Comparison of ENCODE assay signal across 24 cellular contexts in the genomic region with DNA sequence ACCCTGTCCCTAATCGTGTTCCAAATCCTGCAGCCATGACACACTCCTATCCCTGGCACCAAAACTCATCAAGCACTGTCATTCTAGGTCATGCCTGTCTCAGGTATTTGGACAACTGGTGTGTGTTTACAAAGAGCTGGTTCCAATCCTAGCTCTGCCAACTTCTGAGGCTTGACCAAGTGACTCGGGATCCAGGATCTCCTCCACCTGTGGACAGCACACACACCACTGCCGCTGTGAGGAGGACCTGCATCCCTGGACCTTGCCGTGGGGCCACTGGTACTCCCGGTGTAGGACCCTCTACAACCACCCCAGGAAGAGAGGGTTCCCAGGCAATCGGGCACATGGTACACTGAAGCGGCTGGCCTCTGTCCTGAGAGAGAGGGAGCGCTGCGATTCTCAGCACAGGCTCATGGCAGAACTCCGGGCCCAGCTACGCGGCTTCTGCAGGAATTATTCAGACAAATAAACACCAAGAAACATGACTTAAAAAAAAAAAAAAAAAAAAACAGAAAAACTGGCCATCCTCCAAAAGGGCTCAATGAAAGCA. TPM values are rescaled to one million over a fixed set of nuclear protein-coding genes. Genes with fewer than 3 reads are reported as not detected.
DNase-seq lines count a peak whose midpoint lies in the region; ATAC-seq and TF ChIP-seq lines count a peak whose summit lies in the region.
"Had no signal": no experiment of that assay in that cellular context is flagged by ENCODE, and none has a peak within 500 bp of the region (broad histone marks: within the 10 kb centered on the region; RNA-seq: fewer than 3 reads in every experiment).

No MANE protein-coding gene starts in this region.

- TF ChIP-seq CTCF in Panc1 (IDR thresholded peaks at IDR 0.05), result no peak
- no peak for TF ChIP-seq CTCF in choroid plexus epithelial cell (conservative IDR thresholded peaks at IDR 0.05; ENCODE audit: low read depth, low read length)

- no peaks in the 10 kb centered on the region for H3K36me3 ChIP-seq in Panc1 (ENCODE audit: control insufficient read depth, insufficient read depth, low read length)

- intact Hi-C loops in Panc1 (cut with micrococcal nuclease; ENCODE audit: unreplicated experiment), result no loop called here

- H3K4me1 Mint-ChIP-seq in memory B cell, result peaks cover 27% of the 10 kb centered on the region
- peaks cover 34% of the 10 kb centered on the region for H3K4me1 Mint-ChIP-seq in stimulated activated memory B cell treated with anti-CD40 and anti-IgM and Interleukin-4, amounts not matched to agents 10 μg/mL and 1 μg/mL and 100 μg/mL, for 72 hours

- ATAC-seq in Panc1 (no peak), memory B cell (ENCODE audit: low read depth) (no peak), HG02840 (IDR thresholded peaks at IDR 0.05; ENCODE audit: low FRiP score, unreplicated experiment) (no peak)
- no peak for ATAC-seq in stimulated activated memory B cell treated with anti-CD40 and anti-IgM and Interleukin-4, amounts not matched to agents 10 μg/mL and 1 μg/mL and 100 μg/mL, for 72 hours
- ATAC-seq: left colon; stimulated activated naive CD8-positive, alpha-beta T cell treated with anti-CD3 and anti-CD28 coated beads, Interleukin-15, amount 100 ng/mL, for 72 hours had no signal

- peak overlapping the region; percentile 78 for H3K27ac Mint-ChIP-seq in memory B cell
- peak overlapping the region; percentile 81 for H3K27ac Mint-ChIP-seq in stimulated activated memory B cell treated with anti-CD40 and anti-IgM and Interleukin-4, amounts not matched to agents 10 μg/mL and 1 μg/mL and 100 μg/mL, for 72 hours
- H3K27ac Mint-ChIP-seq: progenitor cell of endocrine pancreas had no signal

- no peaks in the 10 kb centered on the region for H3K27me3 Mint-ChIP-seq in memory B cell
- H3K27me3 Mint-ChIP-seq in stimulated activated memory B cell treated with anti-CD40 and anti-IgM and Interleukin-4, amounts not matched to agents 10 μg/mL and 1 μg/mL and 100 μg/mL, for 72 hours, result no peaks in the 10 kb centered on the region
- H3K27me3 Mint-ChIP-seq: progenitor cell of endocrine pancreas; stimulated activated naive CD8-positive, alpha-beta T cell treated with anti-CD3 and anti-CD28 coated beads, Interleukin-15, amount 100 ng/mL, for 72 hours had no signal

- DNase-seq in Panc1 (ENCODE audit: low read depth, low spot score) (no peak), choroid plexus epithelial cell (ENCODE audit: low read depth) (peak; percentile 66), memory B cell (ENCODE audit: low spot score in 2 of 2) (no peak), germinal center (ENCODE audit: low spot score) (no peak), NCI-H2171 (lab: John Stamatoyannopoulos, UW) (no peak)
- DNase-seq: activated CD4-positive, alpha-beta T cell treated with anti-CD3 and anti-CD28 coated beads, Interleukin-2, amount 50 U/mL, for 1 hour; activated CD8-positive, alpha-beta memory T cell treated with anti-CD3 and anti-CD28 coated beads, Interleukin-2, amount 50 U/mL, for 4 hours; adrenal gland; AML-193; Caco-2; EL; left colon; NCI-H1417; NCI-H526; stimulated activated CD4-positive, alpha-beta T cell treated with anti-CD3 and anti-CD28 coated beads, Interleukin-4, amount 100 ng/mL, for 1 hour; stimulated activated naive CD8-positive, alpha-beta T cell treated with anti-CD3 and anti-CD28 coated beads, Interleukin-15, amount 100 ng/mL, for 72 hours; upper lobe of left lung had no signal

- no peak overlapping the region for H3K27ac ChIP-seq in Panc1 (ENCODE audit: low read length)
- H3K27ac ChIP-seq: cardiac muscle cell had no signal

- CTCF ChIA-PET in Panc1 (lab: Charles Lee), result interaction anchor here (0.7 kb wide), 1 partner anchor 455 kb away, joined by 6 read pairs; no protein-coding TSS in a partner anchor

- POLR2A ChIA-PET in Panc1 (lab: Charles Lee), result no interaction called here

- H3K4me3 Mint-ChIP-seq in memory B cell, result no peak overlapping the region
- H3K4me3 Mint-ChIP-seq in stimulated activated memory B cell treated with anti-CD40 and anti-IgM and Interleukin-4, amounts not matched to agents 10 μg/mL and 1 μg/mL and 100 μg/mL, for 72 hours, result no peak overlapping the region
- H3K4me3 Mint-ChIP-seq: mesothelial cell of epicardium; nephron; stimulated activated naive CD8-positive, alpha-beta T cell treated with anti-CD3 and anti-CD28 coated beads, Interleukin-15, amount 100 ng/mL, for 72 hours had no signal

- no peaks in the 10 kb centered on the region for H3K4me1 ChIP-seq in Panc1 (ENCODE audit: control insufficient read depth, insufficient read depth, low read length)
- H3K4me1 ChIP-seq: adrenal gland, Caco-2 had no signal

- H3K9me3 Mint-ChIP-seq in memory B cell, result peaks cover 2% of the 10 kb centered on the region
- no peaks in the 10 kb centered on the region for H3K9me3 Mint-ChIP-seq in stimulated activated memory B cell treated with anti-CD40 and anti-IgM and Interleukin-4, amounts not matched to agents 10 μg/mL and 1 μg/mL and 100 μg/mL, for 72 hours
- H3K9me3 Mint-ChIP-seq: mesothelial cell of epicardium; nephron; stimulated activated naive CD8-positive, alpha-beta T cell treated with anti-CD3 and anti-CD28 coated beads, Interleukin-15, amount 100 ng/mL, for 72 hours had no signal

- peaks cover 32% of the 10 kb centered on the region for H3K36me3 Mint-ChIP-seq in memory B cell
- H3K36me3 Mint-ChIP-seq in stimulated activated memory B cell treated with anti-CD40 and anti-IgM and Interleukin-4, amounts not matched to agents 10 μg/mL and 1 μg/mL and 100 μg/mL, for 72 hours, result peaks cover 73% of the 10 kb centered on the region

- H3K4me3 ChIP-seq in Panc1 (ENCODE audit: low read depth in 2 of 2, low read length in 2 of 2) (no peak overlapping the region), choroid plexus epithelial cell (ENCODE audit: low read depth, low read length) (no peak overlapping the region)
- H3K4me3 ChIP-seq: adrenal gland, cardiac muscle cell, smooth muscle cell, upper lobe of left lung had no signal

- H3K27me3 ChIP-seq in Panc1 (ENCODE audit: control insufficient read depth, insufficient read depth, low read length), result no peaks in the 10 kb centered on the region
- H3K27me3 ChIP-seq: adrenal gland, cardiac muscle cell, upper lobe of left lung had no signal

- BruUV-seq in Panc1 (replicated peaks; lab: Mats Ljungman, UMichigan), result TSS peak; percentile 48

- H3K9me3 ChIP-seq in Panc1 (ENCODE audit: control insufficient read depth, insufficient read depth, low read depth, low read length), result no peaks in the 10 kb centered on the region
- H3K9me3 ChIP-seq: adrenal gland, Caco-2, upper lobe of left lung had no signal

- in situ Hi-C loops in Panc1 (cut with HindIII; ENCODE audit: low pct_unique_long_range_greater_than_20kb, low sequenced_read_pairs), result no loop called here

RNA-seq across cellular contexts. Expression of a gene that starts 20.4 kb away (rescaled TPM):
- total RNA-seq in Panc1 (2021; ENCODE audit: unreplicated experiment), result 58.3 TPM
- polyA plus RNA-seq in Panc1 (2012; ENCODE audit: insufficient read length), result 42.1 TPM
